ENCODE assay signal across 17 cellular contexts in the genomic region with DNA sequence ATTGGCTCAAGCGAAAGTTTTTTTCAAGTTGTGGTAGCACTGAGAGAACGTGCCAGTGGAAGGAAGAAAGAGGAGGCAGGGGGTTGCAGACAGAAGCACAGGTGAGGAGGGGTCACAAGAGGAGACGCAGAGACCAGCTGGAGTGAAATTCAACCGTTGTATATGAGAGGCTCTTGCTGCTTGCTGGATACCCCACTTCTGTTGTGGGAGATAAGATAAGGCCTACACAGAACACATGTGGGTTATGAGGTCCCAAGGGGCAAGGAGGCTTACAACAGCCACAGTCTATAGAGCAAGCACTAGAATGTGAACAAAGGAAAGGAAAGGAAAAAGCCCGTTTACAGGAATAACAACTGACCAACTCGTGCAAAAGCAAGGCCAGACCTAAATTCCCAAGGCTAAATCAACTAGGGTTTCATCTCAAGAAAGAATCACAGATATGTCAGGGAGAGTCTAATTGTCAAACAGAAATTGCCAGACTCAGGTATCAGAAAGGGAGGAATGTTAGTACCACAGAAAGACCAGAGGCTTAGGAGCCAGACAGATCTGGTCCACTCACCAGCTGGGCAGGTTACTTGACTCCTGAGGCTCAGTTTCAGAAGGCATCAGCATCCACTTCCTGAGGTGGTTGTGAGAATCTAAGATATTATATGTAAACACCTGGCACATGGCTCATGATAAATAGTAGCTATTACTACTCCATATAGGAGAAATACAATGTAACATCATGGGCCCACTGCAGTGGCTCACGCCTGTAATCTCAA.
DNase-seq lines count a peak whose midpoint lies in the region; ATAC-seq and TF ChIP-seq lines count a peak whose summit lies in the region.
"Had no signal": no experiment of that assay in that cellular context is flagged by ENCODE, and none has a peak within 500 bp of the region (broad histone marks: within the 10 kb centered on the region; RNA-seq: fewer than 3 reads in every experiment).

No MANE protein-coding gene starts in this region.

- intact Hi-C loops in Right ventricle myocardium superior (cut with DNase I) (no loop called here), heart left ventricle (cut with DNase I) (no loop called here)

- H3K27ac ChIP-seq in heart left ventricle: no peak overlapping the region
- no peak overlapping the region for H3K27ac ChIP-seq in MM.1S (ENCODE audit: low read length)
- H3K27ac ChIP-seq in WERI-Rb-1: 0 out of 2 replicates have a peak overlapping the region, but pooled peaks have one; percentile 11

- H3K79me2 ChIP-seq in MM.1S (ENCODE audit: low read length): no peaks in the 10 kb centered on the region; the same call in 1 of the 2 replicates

- H3K4me1 Mint-ChIP-seq in neural crest cell: no peaks in the 10 kb centered on the region
- H3K4me1 Mint-ChIP-seq: brain had no signal

- H3K36me3 ChIP-seq in heart left ventricle: peaks cover 0 to 26% (median 0%) of the 10 kb centered on the region in 9 donors
- H3K36me3 ChIP-seq in MM.1S (replicated peaks; ENCODE audit: insufficient read depth, low read length): no peaks in the 10 kb centered on the region
- no peaks in the 10 kb centered on the region for H3K36me3 ChIP-seq in WERI-Rb-1
- H3K36me3 ChIP-seq: HAP-1 had no signal

- peaks cover 14% of the 10 kb centered on the region for H3F3A ChIP-seq in MM.1S (ENCODE audit: insufficient read depth, low read length)

- ATAC-seq in Right ventricle myocardium superior (ENCODE audit: poor library complexity): peak; percentile 31
- ATAC-seq in heart left ventricle: no peak
- ATAC-seq: activated CD8-positive, alpha-beta T cell treated with anti-CD3 and anti-CD28 coated beads for 36 hours; left colon; sciatic nerve had no signal

- H3K4me3 ChIP-seq in heart left ventricle (no peak overlapping the region), MM.1S (ENCODE audit: low read length) (no peak overlapping the region), WERI-Rb-1 (ENCODE audit: low read depth, low read length) (no peak overlapping the region)
- H3K4me3 ChIP-seq: HAP-1 had no signal

- no peak overlapping the region for H3K9ac ChIP-seq in MM.1S (ENCODE audit: low read length)

- H3K4me3 Mint-ChIP-seq in neural crest cell: no peak overlapping the region
- H3K4me3 Mint-ChIP-seq: activated CD8-positive, alpha-beta T cell treated with anti-CD3 and anti-CD28 coated beads for 36 hours; brain; nephron; stimulated activated naive CD8-positive, alpha-beta T cell treated with anti-CD3 and anti-CD28 coated beads, Interleukin-15, Interleukin-2, amounts not matched to agents 100 ng/mL and 50 ng/mL, for 24 hours; T-helper 2 cell treated with Interferon-gamma antibody and Interleukin-4, amounts not matched to agents 5 μg/mL and 100 μg/mL, for 36 hours had no signal

- H3K27me3 ChIP-seq in heart left ventricle (no peaks in the 10 kb centered on the region), MM.1S (replicated peaks; ENCODE audit: insufficient read depth, low read length) (no peaks in the 10 kb centered on the region), WERI-Rb-1 (ENCODE audit: insufficient read depth, low read depth, severe bottlenecking) (no peaks in the 10 kb centered on the region)

- H3K4me1 ChIP-seq in heart left ventricle (peaks cover 0 to 6% (median 0%) of the 10 kb centered on the region in 12 donors), MM.1S (ENCODE audit: low read length) (peaks cover 9% of the 10 kb centered on the region)
- H3K4me1 ChIP-seq: HAP-1 had no signal

- no peak for DNase-seq in Right ventricle myocardium superior
- no peak for DNase-seq in heart left ventricle
- peak; percentile 71 for DNase-seq in MM.1S
- DNase-seq in WERI-Rb-1: no peak
- DNase-seq in neural crest cell (ENCODE audit: low read depth, low spot score): no peak
- no peak for DNase-seq in NCI-H2029 (lab: John Stamatoyannopoulos, UW)
- DNase-seq in NOMO-1 treated with dmso at 0.1 percent for 144 hours (lab: John Stamatoyannopoulos, UW; ENCODE audit: unreplicated experiment): no peak
- no peak for DNase-seq in DMS79 treated with DMSO at 0.1 percent for 48 hours (lab: John Stamatoyannopoulos, UW)
- DNase-seq: activated CD8-positive, alpha-beta T cell treated with anti-CD3 and anti-CD28 coated beads for 36 hours; activated gamma-delta T cell treated with Interleukin-2 at 50 U/mL for 16 hours; left colon had no signal

- no peaks in the 10 kb centered on the region for H3K9me2 ChIP-seq in MM.1S (replicated peaks; ENCODE audit: insufficient read depth, low read length)

- TF ChIP-seq POLR2A in heart left ventricle (IDR thresholded peaks at IDR 0.05): no peak

- H4K20me1 ChIP-seq in MM.1S (ENCODE audit: insufficient read depth, low read length): no peaks in the 10 kb centered on the region

- H3K4me2 ChIP-seq in MM.1S (ENCODE audit: low read depth, low read length): no peak overlapping the region

- peaks cover 2% of the 10 kb centered on the region for H3K36me3 Mint-ChIP-seq in neural crest cell (ENCODE audit: low read depth)

- TF ChIP-seq CTCF in heart left ventricle (IDR thresholded peaks at IDR 0.05): no peak
- TF ChIP-seq CTCF in MM.1S (IDR thresholded peaks at IDR 0.05; ENCODE audit: low read length): no peak
- TF ChIP-seq CTCF in WERI-Rb-1 (IDR thresholded peaks at IDR 0.05; ENCODE audit: low read depth, low read length): no peak
- TF ChIP-seq CTCF in neural crest cell (conservative IDR thresholded peaks at IDR 0.05): no peak

- WGBS in heart left ventricle, 4 donors: 40 to 51% (median 48%) methylated on average over 7 of the region's 7 CpGs

- peaks cover 2% of the 10 kb centered on the region for H3K9me3 Mint-ChIP-seq in neural crest cell
- H3K9me3 Mint-ChIP-seq: activated CD8-positive, alpha-beta T cell treated with anti-CD3 and anti-CD28 coated beads for 36 hours; stimulated activated naive CD8-positive, alpha-beta T cell treated with anti-CD3 and anti-CD28 coated beads, Interleukin-15, Interleukin-2, amounts not matched to agents 100 ng/mL and 50 ng/mL, for 24 hours; T-helper 2 cell treated with Interferon-gamma antibody and Interleukin-4, amounts not matched to agents 5 μg/mL and 100 μg/mL, for 36 hours had no signal

- no peaks in the 10 kb centered on the region for H3K27me3 Mint-ChIP-seq in neural crest cell (ENCODE audit: low read depth)
- H3K27me3 Mint-ChIP-seq: activated CD8-positive, alpha-beta T cell treated with anti-CD3 and anti-CD28 coated beads for 36 hours; stimulated activated naive CD8-positive, alpha-beta T cell treated with anti-CD3 and anti-CD28 coated beads, Interleukin-15, Interleukin-2, amounts not matched to agents 100 ng/mL and 50 ng/mL, for 24 hours had no signal

- peak overlapping the region; percentile 79 for H3K27ac Mint-ChIP-seq in neural crest cell (ENCODE audit: unreplicated experiment)
- H3K27ac Mint-ChIP-seq: activated CD8-positive, alpha-beta T cell treated with anti-CD3 and anti-CD28 coated beads for 36 hours; stimulated activated naive CD8-positive, alpha-beta T cell treated with anti-CD3 and anti-CD28 coated beads, Interleukin-15, Interleukin-2, amounts not matched to agents 100 ng/mL and 50 ng/mL, for 24 hours; T-helper 2 cell treated with Interferon-gamma antibody and Interleukin-4, amounts not matched to agents 5 μg/mL and 100 μg/mL, for 36 hours had no signal

- H2AFZ ChIP-seq in MM.1S (ENCODE audit: low read length): no peak overlapping the region

- peaks cover 0 to 4% (median 0%) of the 10 kb centered on the region in 12 donors for H3K9me3 ChIP-seq in heart left ventricle
- H3K9me3 ChIP-seq in MM.1S (replicated peaks; ENCODE audit: insufficient read depth, low read length): no peaks in the 10 kb centered on the region
- peaks cover 7% of the 10 kb centered on the region for H3K9me3 ChIP-seq in WERI-Rb-1 (ENCODE audit: severe bottlenecking)
- H3K9me3 ChIP-seq: HAP-1 had no signal
